ENCODE assay signal across 8 cellular contexts in the genomic region with DNA sequence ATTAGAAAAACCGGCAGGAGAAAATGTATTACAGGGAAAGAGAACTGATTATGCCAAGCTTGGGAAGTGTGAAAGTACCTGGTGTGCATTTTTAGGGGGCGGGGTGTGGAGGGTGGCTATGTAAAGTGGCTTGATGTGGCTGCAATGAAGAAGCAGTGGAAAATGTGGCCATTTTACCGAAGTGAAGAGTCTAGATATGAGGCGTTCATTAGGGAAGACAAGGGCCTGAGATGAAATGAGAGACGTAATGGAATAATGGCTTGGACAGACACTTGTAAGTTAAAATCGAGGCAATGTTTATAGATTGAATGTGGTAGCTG. TPM values are rescaled to one million over a fixed set of nuclear protein-coding genes. Genes with fewer than 3 reads are reported as not detected.
DNase-seq lines count a peak whose midpoint lies in the region; ATAC-seq, FAIRE-seq and TF ChIP-seq lines count a peak whose summit lies in the region.

No MANE protein-coding gene starts in this region.

- no peak overlapping the region for H2BK15ac ChIP-seq in H9 (ENCODE audit: low read depth, low read length)

- in situ Hi-C loops in HepG2 (cut with HindIII; ENCODE audit: extremely low pct_ligation_motif_present, low pct_unique_long_range_greater_than_20kb), result loop anchor here (10.0 kb wide), 1 partner anchor 116 kb away; no protein-coding TSS in a partner anchor

- peak overlapping the region in 2 of 3 experiments; percentile 0 to 97; a peak in 3 of 7 replicates for H3K27ac Mint-ChIP-seq in H9

- peak overlapping the region; percentile 82 to 94 for H3K4me3 Mint-ChIP-seq in H9

- H3K27me3 Mint-ChIP-seq in H9 (ENCODE audit: low read depth), result no peaks in the 10 kb centered on the region

- no peak overlapping the region for H3K18ac ChIP-seq in H9 (ENCODE audit: insufficient read length, low read depth, low read length)

- H3K4me1 Mint-ChIP-seq in H9, result peaks cover 40 to 46% of the 10 kb centered on the region in 2 experiments

- no peak overlapping the region for H3K14ac ChIP-seq in H9 (ENCODE audit: insufficient read depth, low read length)

- H4K20me1 ChIP-seq in H9 (ENCODE audit: control insufficient read depth, insufficient read depth, insufficient read length) (no peaks in the 10 kb centered on the region), HepG2 (ENCODE audit: insufficient read depth, low read length) (0 out of 2 replicates have a peak, but pooled peaks cover 3% of the 10 kb centered on the region)

- H2BK20ac ChIP-seq in H9 (ENCODE audit: low read depth, low read length, poor library complexity, severe bottlenecking), result no peak overlapping the region

- no TSS peak for BruUV-seq in HepG2 (replicated peaks; lab: Mats Ljungman, UMichigan)

- peaks cover 9% of the 10 kb centered on the region for H3K23me2 ChIP-seq in H9 (ENCODE audit: insufficient read length, low read depth, low read length, poor library complexity, severe bottlenecking)

- H3K4me1 ChIP-seq in H9 (ENCODE audit: insufficient read depth, low read length) (no peaks in the 10 kb centered on the region), SJCRH30 (peaks cover 10% of the 10 kb centered on the region), HepG2 (ENCODE audit: insufficient read depth, low read length) (peaks cover 40% of the 10 kb centered on the region)

- TF ChIP-seq RAD21 in HepG2 (CRISPR knock-in tag; IDR thresholded peaks at IDR 0.05), result no peak

- H3K36me3 ChIP-seq in SJCRH30 (no peaks in the 10 kb centered on the region), HepG2 (replicated peaks in 1 of 2; ENCODE audit: control insufficient read depth in 1 of 2, insufficient read depth in 2 of 2, low read length in 2 of 2) (no peaks in the 10 kb centered on the region; a peak in 1 of 5 replicates)

- no peak overlapping the region for H4K91ac ChIP-seq in H9 (ENCODE audit: insufficient read length, low read depth, low read length)

- intact Hi-C loops in HepG2 (cut with micrococcal nuclease; ENCODE audit: unreplicated experiment), result loop anchor here (1.0 to 5.0 kb wide), 4 partner anchors 118 to 1053 kb away; partner anchors contain the start of genes METAP2 and NR2C1

- no peak overlapping the region for H3K56ac ChIP-seq in H9 (ENCODE audit: insufficient read length, low read depth, low read length)

- no peaks in the 10 kb centered on the region for H3K9me3 Mint-ChIP-seq in H9

- CTCF ChIA-PET in HepG2 (lab: Yijun Ruan, JAX; ENCODE audit: low intra/inter-chr PET ratio, low total read pairs), result no interaction called here

- H3K79me2 ChIP-seq in H9 (ENCODE audit: insufficient read depth, low read length) (peaks cover 34% of the 10 kb centered on the region; the same call in 1 of the 2 replicates), HepG2 (ENCODE audit: insufficient read depth, low read length) (peaks cover 80% of the 10 kb centered on the region)

- H3K4me2 ChIP-seq in H9 (ENCODE audit: insufficient read depth, insufficient read length, low read length), result peak overlapping the region; percentile 79
- peak overlapping the region; percentile 92 for H3K4me2 ChIP-seq in HepG2 (ENCODE audit: low read depth, low read length)

- H2AFZ ChIP-seq in H9 (ENCODE audit: low read length) (no peak overlapping the region), HepG2 (ENCODE audit: low read length) (no peak overlapping the region)

- no peak overlapping the region for H2BK12ac ChIP-seq in H9 (ENCODE audit: insufficient read length, low read depth, low read length)

- no peaks in the 10 kb centered on the region for H3K9me3 ChIP-seq in H9 (ENCODE audit: control insufficient read depth, low read depth, low read length)
- H3K9me3 ChIP-seq in SJCRH30 (replicated peaks), result no peaks in the 10 kb centered on the region
- H3K9me3 ChIP-seq in HepG2 (ENCODE audit: low read length), result no peaks in the 10 kb centered on the region

- no peak for TF ChIP-seq POLR2A in HepG2 (IDR thresholded peaks at IDR 0.05; ENCODE audit: insufficient read depth in 1 of 2, low read depth in 2 of 2, low read length in 2 of 2)

- H4K5ac ChIP-seq in H9 (ENCODE audit: insufficient read length, low read depth, low read length), result no peak overlapping the region

- H3K27me3 ChIP-seq in H9 (ENCODE audit: insufficient read depth, low read length) (no peaks in the 10 kb centered on the region), SJCRH30 (no peaks in the 10 kb centered on the region), HepG2 (ENCODE audit: control insufficient read depth in 1 of 2, insufficient read depth in 2 of 2, low read length in 2 of 2) (no peaks in the 10 kb centered on the region; a peak in 1 of 5 replicates)

- H3K36me3 Mint-ChIP-seq in H9 (ENCODE audit: insufficient read depth in 1 of 3, low read depth in 3 of 3), result peaks cover 3 to 10% (median 9%) of the 10 kb centered on the region in 3 experiments; a peak in 6 of 7 replicates

- POLR2A ChIA-PET in HepG2 (lab: Yijun Ruan, JAX), result no interaction called here

- H3K27ac ChIP-seq in H9 (ENCODE audit: insufficient read length, low read depth, low read length) (no peak overlapping the region), SJCRH30 (peak overlapping the region; percentile 82), HepG2 (ENCODE audit: extremely low read length, insufficient read depth, low read length) (peak overlapping the region; percentile 86)

- ATAC-seq in HepG2 (no peak), GM19463 (IDR thresholded peaks at IDR 0.05; ENCODE audit: unreplicated experiment) (no peak)

- TF ChIP-seq CTCF in AG10803 (conservative IDR thresholded peaks at IDR 0.05; ENCODE audit: low read length) (no peak), H9 (conservative IDR thresholded peaks at IDR 0.05) (no peak), HepG2 (CRISPR knock-in tag; IDR thresholded peaks at IDR 0.05) (no peak)

- FAIRE-seq in HepG2 (lab: Jason Lieb, UNC), result no peak

- TF ChIP-seq EP300 in HepG2 (IDR thresholded peaks at IDR 0.05; ENCODE audit: low read depth in 2 of 2, low read length in 2 of 2), result no peak
- no peak for TF ChIP-seq EP300 in HepG2 (CRISPR knock-in tag; IDR thresholded peaks at IDR 0.05; ENCODE audit: borderline replicate concordance)

- H3K4ac ChIP-seq in H9 (ENCODE audit: low read depth, low read length), result no peak overlapping the region

- H3K79me1 ChIP-seq in H9 (ENCODE audit: insufficient read depth, low read depth, low read length, poor library complexity, severe bottlenecking), result no peaks in the 10 kb centered on the region

- H2BK120ac ChIP-seq in H9 (ENCODE audit: low read depth, low read length, poor library complexity, severe bottlenecking), result no peak overlapping the region

- H4K8ac ChIP-seq in H9 (replicated peaks; ENCODE audit: insufficient read length, low read depth, low read length), result no peak overlapping the region

- H3K9ac ChIP-seq in H9 (ENCODE audit: extremely low read depth, insufficient read length, low read length) (peak overlapping the region; percentile 92), HepG2 (ENCODE audit: insufficient read depth, low read depth, low read length) (peak overlapping the region; percentile 86)

- H2AK5ac ChIP-seq in H9 (ENCODE audit: insufficient read length, low read length), result no peak overlapping the region

- H3K4me3 ChIP-seq in AG10803 (ENCODE audit: low read length), result peak overlapping the region; percentile 93
- peak overlapping the region; percentile 65 for H3K4me3 ChIP-seq in SJCRH30
- H3K4me3 ChIP-seq in HepG2 (replicated peaks in 1 of 3; ENCODE audit: insufficient read depth in 1 of 3, low read depth in 2 of 3, low read length in 3 of 3), result peak overlapping the region; percentile 78 to 95 (median 87)

- no peak for DNase-seq in AG10803 (ENCODE audit: low read depth)
- DNase-seq in H9, result no peak
- DNase-seq in SJCRH30, result peak; percentile 25 to 48
- DNase-seq in astrocyte of the hippocampus (ENCODE audit: low read depth, low spot score), result peak; percentile 38
- no peak for DNase-seq in HepG2 (ENCODE audit: low spot score)
- DNase-seq in stimulated activated CD8-positive, alpha-beta memory T cell treated with anti-CD3 and anti-CD28 coated beads, Interleukin-7, amount 100 ng/mL, for 4 hours (ENCODE audit: low read depth in 2 of 2), result peak; percentile 11 to 17
- DNase-seq in mesenteric fat pad (ENCODE audit: low spot score), result no peak

- H3K23ac ChIP-seq in H9 (ENCODE audit: insufficient read length, low read depth, low read length), result no peak overlapping the region

- H3T11ph ChIP-seq in H9 (ENCODE audit: low read length), result no peak overlapping the region

- no peak overlapping the region for H2BK5ac ChIP-seq in H9 (ENCODE audit: insufficient read length, low read length)

- no CpG with 5 or more reads among the region's 6 CpGs for WGBS in H9 (ENCODE audit: extremely low coverage, insufficient read length, low lambda C conversion rate)
- WGBS in HepG2 (ENCODE audit: low lambda C conversion rate), result 2% methylated on average over 6 of the region's 6 CpGs

RNA-seq across cellular contexts. Expression of gene VEZT, which starts 1.2 kb away (rescaled TPM):
- total RNA-seq in H9 (2021), result 67.1 and 69.8 TPM in 2 replicates
- total RNA-seq in SJCRH30 (2014; rRNA removed; shearing (Covaris generic)), result 41.8 and 50.5 TPM in 2 replicates
- total RNA-seq in HepG2 (2016; rRNA removed; fragmentation: Illumina TruSeq; extraction: Trizol), result 29.3 and 35.5 TPM in 2 replicates
- total RNA-seq in HepG2 (2016; cell fraction: cytosol; rRNA removed; fragmentation: Illumina TruSeq; extraction: Trizol; ENCODE audit: low read depth), result 7.5 and 8.0 TPM in 2 replicates
- 32.6 and 33.9 TPM in 2 replicates for total RNA-seq in HepG2 (2016; cell fraction: insoluble cytoplasmic fraction; rRNA removed; fragmentation: Illumina TruSeq; extraction: Trizol)
- 18.5 and 18.7 TPM in 2 replicates for total RNA-seq in HepG2 (2016; cell fraction: membrane; rRNA removed; fragmentation: Illumina TruSeq; extraction: Trizol)
- 42.1 and 42.8 TPM in 2 replicates for total RNA-seq in HepG2 (2016; cell fraction: nucleus; rRNA removed; fragmentation: Illumina TruSeq; extraction: Trizol)
- polyA plus RNA-seq in HepG2 (2011; rRNA removed), result 37.8 and 51.6 TPM in 2 replicates
- 17.3 and 26.2 TPM in 2 replicates for polyA plus RNA-seq in HepG2 (2011; cell fraction: cytosol; rRNA removed)
- polyA plus RNA-seq in HepG2 (2011; cell fraction: nucleus; rRNA removed), result 14.3 and 17.8 TPM in 2 replicates
- 20.0 and 33.9 TPM in 2 replicates for polyA plus RNA-seq in HepG2 (2012)
- 2.8 and 3.1 TPM in 2 replicates for polyA plus RNA-seq in HepG2 (2016; cell fraction: cytosol; fragmentation: Illumina TruSeq; extraction: Trizol; ENCODE audit: low read depth)
- polyA plus RNA-seq in HepG2 (2016; cell fraction: insoluble cytoplasmic fraction; fragmentation: Illumina TruSeq; extraction: Trizol; ENCODE audit: low read depth), result 23.2 and 28.2 TPM in 2 replicates
- polyA plus RNA-seq in HepG2 (2016; cell fraction: membrane; fragmentation: Illumina TruSeq; extraction: Trizol; ENCODE audit: low read depth), result 7.9 and 8.0 TPM in 2 replicates
- 32.9 and 35.3 TPM in 2 replicates for polyA plus RNA-seq in HepG2 (2016; cell fraction: nucleus; fragmentation: Illumina TruSeq; extraction: Trizol; ENCODE audit: insufficient read depth, low read depth)
- 30.9 and 73.5 TPM in 2 replicates for polyA minus RNA-seq in HepG2 (2011; rRNA and poly(A)+ RNA removed; ENCODE audit: low replicate concordance)
- 18.0 and 25.5 TPM in 2 replicates for polyA minus RNA-seq in HepG2 (2011; cell fraction: cytosol; rRNA and poly(A)+ RNA removed)
- polyA minus RNA-seq in HepG2 (2011; cell fraction: nucleus; rRNA and poly(A)+ RNA removed), result 79.4 and 85.3 TPM in 2 replicates
- 50.2 TPM for total RNA-seq in mesenteric fat pad

RNA-seq across cellular contexts. Expression of gene FGD6, which starts 1.5 kb away (rescaled TPM):
- total RNA-seq in H9 (2021) (35.7 and 39.5 TPM in 2 replicates), HepG2 (2016; rRNA removed; fragmentation: Illumina TruSeq; extraction: Trizol) (4.3 and 5.3 TPM in 2 replicates), mesenteric fat pad (5.4 TPM)
- 9.2 and 10.7 TPM in 2 replicates for total RNA-seq in SJCRH30 (2014; rRNA removed; shearing (Covaris generic))
- total RNA-seq in HepG2 (2016; cell fraction: cytosol; rRNA removed; fragmentation: Illumina TruSeq; extraction: Trizol; ENCODE audit: low read depth), result 4.7 and 6.1 TPM in 2 replicates
- total RNA-seq in HepG2 (2016; cell fraction: insoluble cytoplasmic fraction; rRNA removed; fragmentation: Illumina TruSeq; extraction: Trizol), result 4.1 and 4.3 TPM in 2 replicates
- total RNA-seq in HepG2 (2016; cell fraction: membrane; rRNA removed; fragmentation: Illumina TruSeq; extraction: Trizol), result 8.4 and 10.4 TPM in 2 replicates
- total RNA-seq in HepG2 (2016; cell fraction: nucleus; rRNA removed; fragmentation: Illumina TruSeq; extraction: Trizol), result 5.5 and 6.6 TPM in 2 replicates
- 1.1 and 2.2 TPM in 2 replicates for polyA plus RNA-seq in HepG2 (2011; rRNA removed)
- 0.79 and 0.92 TPM in 2 replicates for polyA plus RNA-seq in HepG2 (2011; cell fraction: cytosol; rRNA removed)
- polyA plus RNA-seq in HepG2 (2011; cell fraction: nucleus; rRNA removed), result 1.8 and 2.2 TPM in 2 replicates
- polyA plus RNA-seq in HepG2 (2012), result 1.1 TPM in 2 replicates
- polyA plus RNA-seq in HepG2 (2016; cell fraction: cytosol; fragmentation: Illumina TruSeq; extraction: Trizol; ENCODE audit: low read depth), result 0.14 and 0.34 TPM in 2 replicates
- polyA plus RNA-seq in HepG2 (2016; cell fraction: insoluble cytoplasmic fraction; fragmentation: Illumina TruSeq; extraction: Trizol; ENCODE audit: low read depth), result 1.7 and 1.9 TPM in 2 replicates
- 0.33 and 0.40 TPM in 2 replicates for polyA plus RNA-seq in HepG2 (2016; cell fraction: membrane; fragmentation: Illumina TruSeq; extraction: Trizol; ENCODE audit: low read depth)
- 2.8 and 3.7 TPM in 2 replicates for polyA plus RNA-seq in HepG2 (2016; cell fraction: nucleus; fragmentation: Illumina TruSeq; extraction: Trizol; ENCODE audit: insufficient read depth, low read depth)
- 1.9 and 7.0 TPM in 2 replicates for polyA minus RNA-seq in HepG2 (2011; rRNA and poly(A)+ RNA removed; ENCODE audit: low replicate concordance)
- polyA minus RNA-seq in HepG2 (2011; cell fraction: cytosol; rRNA and poly(A)+ RNA removed), result 4.3 and 4.8 TPM in 2 replicates
- 11.8 and 12.5 TPM in 2 replicates for polyA minus RNA-seq in HepG2 (2011; cell fraction: nucleus; rRNA and poly(A)+ RNA removed)

Comparison
In these comparisons a context has a peak if more than half of its experiments do, and no peak if none do; other contexts are left out.
1. DNase-seq: peak in SJCRH30 (2 of 2), astrocyte of the hippocampus (single experiment) and stimulated activated CD8-positive, alpha-beta memory T cell treated with anti-CD3 and anti-CD28 coated beads, Interleukin-7, amount 100 ng/mL, for 4 hours (2 of 2); none in AG10803 (single experiment), H9 (single experiment), HepG2 (single experiment) and mesenteric fat pad (single experiment).
2. Peak in every context shown above with its lines, with median percentiles within 50 percentile points of each other: H3K4me3 ChIP-seq.